ENCODE assay signal across 10 cellular contexts in the genomic region with DNA sequence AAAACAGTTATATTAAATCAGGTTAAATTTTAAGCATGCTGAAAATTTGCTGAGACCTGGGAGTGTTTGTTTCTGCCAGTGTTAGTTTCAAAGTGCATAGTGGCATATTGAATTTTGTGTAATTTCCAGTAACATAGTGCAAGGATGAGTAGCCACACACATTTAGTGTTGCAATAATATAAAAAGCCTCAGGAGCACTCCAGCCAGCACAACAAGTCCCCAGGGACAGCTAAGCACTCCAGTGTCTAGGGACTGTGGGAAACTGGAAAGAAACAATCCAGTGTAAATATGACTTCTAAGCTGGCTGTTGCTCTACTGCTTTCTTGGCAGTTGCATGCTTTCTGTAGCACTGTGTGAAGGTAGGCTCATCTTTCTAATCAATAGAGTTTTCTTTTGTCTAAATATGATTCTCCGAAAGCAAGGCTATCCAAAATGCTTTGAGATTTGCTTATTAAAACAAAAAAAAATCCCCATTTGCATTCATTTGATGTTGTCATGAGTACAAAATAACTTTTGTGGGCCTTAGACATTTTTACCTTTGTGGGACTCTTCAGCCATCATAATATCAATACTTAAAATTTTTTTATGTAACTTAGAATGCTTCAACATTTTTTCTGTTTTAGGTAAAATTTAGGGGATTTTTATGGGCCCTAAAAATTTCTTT. TPM values are rescaled to one million over a fixed set of nuclear protein-coding genes. Genes with fewer than 3 reads are reported as not detected.
DNase-seq lines count a peak whose midpoint lies in the region; ATAC-seq and TF ChIP-seq lines count a peak whose summit lies in the region.
"Had no signal": no experiment of that assay in that cellular context is flagged by ENCODE, and none has a peak within 500 bp of the region (broad histone marks: within the 10 kb centered on the region; RNA-seq: fewer than 3 reads in every experiment).

No MANE protein-coding gene starts in this region.

- H3K9me3 ChIP-seq in sigmoid colon = no peaks in the 10 kb centered on the region
- H3K9me3 ChIP-seq: ascending aorta had no signal

- WGBS in sigmoid colon, 2 donors = 78 to 94% methylated on average over 1 of the region's 1 CpG

- TF ChIP-seq EP300 in sigmoid colon (IDR thresholded peaks at IDR 0.05) = no peak

- H3K27ac ChIP-seq in sigmoid colon = no peak overlapping the region
- H3K27ac ChIP-seq: ascending aorta had no signal

- no peak for TF ChIP-seq POLR2A in sigmoid colon (IDR thresholded peaks at IDR 0.05)

- DNase-seq in ELR (ENCODE audit: low read depth) (peak; percentile 20), NCI-H2107 treated with DMSO at 0.1 percent for 48 hours (lab: John Stamatoyannopoulos, UW; ENCODE audit: unreplicated experiment) (peak; percentile 93), epithelial cell of esophagus (ENCODE audit: low read depth) (peak; percentile 53), renal cortical epithelial cell (ENCODE audit: low read depth) (peak; percentile 92), sigmoid colon (no peak)
- no peak for DNase-seq in activated naive CD4-positive, alpha-beta T cell (lab: John Stamatoyannopoulos, UW)
- DNase-seq: hippocampal formation had no signal

- no peaks in the 10 kb centered on the region for H3K4me1 ChIP-seq in sigmoid colon

- TF ChIP-seq CTCF in epithelial cell of esophagus (IDR thresholded peaks at IDR 0.05; ENCODE audit: insufficient read depth, low read depth, low read length, missing control alignments) (no peak), sigmoid colon (IDR thresholded peaks at IDR 0.05) (no peak)

- H3K27me3 ChIP-seq in sigmoid colon = no peaks in the 10 kb centered on the region
- H3K27me3 ChIP-seq: ascending aorta had no signal

- ATAC-seq in GM21515 (IDR thresholded peaks at IDR 0.05; ENCODE audit: unreplicated experiment) (no peak), HG03139 (IDR thresholded peaks at IDR 0.05; ENCODE audit: unreplicated experiment) (no peak)

- no peaks in the 10 kb centered on the region for H3K36me3 ChIP-seq in sigmoid colon
- H3K36me3 ChIP-seq: ascending aorta had no signal

- intact Hi-C loops in sigmoid colon (cut with DNase I) = no loop called here

- H3K4me3 ChIP-seq in epithelial cell of esophagus (ENCODE audit: low read length) (no peak overlapping the region), sigmoid colon (no peak overlapping the region)
- H3K4me3 ChIP-seq: ascending aorta had no signal

RNA-seq across cellular contexts. Expression of a gene that starts 24.2 kb away (rescaled TPM):
- total RNA-seq in renal cortical epithelial cell (14.9 and 34.7 TPM in 2 replicates), sigmoid colon (10 to 100 TPM in 3 of 4 donors, 1 to 10 TPM in 1; 3.9 to 29.5 (median 14.3) TPM)
- polyA plus RNA-seq in sigmoid colon = 10 to 100 TPM in 1 of 3 donors, 1 to 10 TPM in 2; 6.9 to 69.1 (median 7.8) TPM

RNA-seq across cellular contexts. Expression of a gene that starts 34.7 kb away (rescaled TPM):
- total RNA-seq in renal cortical epithelial cell (22.2 and 71.8 TPM in 2 replicates), sigmoid colon (10 to 100 TPM; 13.8 to 27.1 (median 22.9) TPM)
- polyA plus RNA-seq in sigmoid colon = 10 to 100 TPM in 1 of 3 donors, 1 to 10 TPM in 2; 6.8 to 16.2 (median 9.7) TPM
- total RNA-seq: ascending aorta had no signal

Comparison
In these comparisons a context has a peak if more than half of its experiments do, and no peak if none do; other contexts are left out.
1. DNase-seq: peak in ELR (single experiment), NCI-H2107 treated with DMSO at 0.1 percent for 48 hours (single experiment), epithelial cell of esophagus (single experiment) and renal cortical epithelial cell (single experiment); none in activated naive CD4-positive, alpha-beta T cell (0 of 4) and sigmoid colon (single experiment).